ENCODE assay signal across 8 cellular contexts in the genomic region with DNA sequence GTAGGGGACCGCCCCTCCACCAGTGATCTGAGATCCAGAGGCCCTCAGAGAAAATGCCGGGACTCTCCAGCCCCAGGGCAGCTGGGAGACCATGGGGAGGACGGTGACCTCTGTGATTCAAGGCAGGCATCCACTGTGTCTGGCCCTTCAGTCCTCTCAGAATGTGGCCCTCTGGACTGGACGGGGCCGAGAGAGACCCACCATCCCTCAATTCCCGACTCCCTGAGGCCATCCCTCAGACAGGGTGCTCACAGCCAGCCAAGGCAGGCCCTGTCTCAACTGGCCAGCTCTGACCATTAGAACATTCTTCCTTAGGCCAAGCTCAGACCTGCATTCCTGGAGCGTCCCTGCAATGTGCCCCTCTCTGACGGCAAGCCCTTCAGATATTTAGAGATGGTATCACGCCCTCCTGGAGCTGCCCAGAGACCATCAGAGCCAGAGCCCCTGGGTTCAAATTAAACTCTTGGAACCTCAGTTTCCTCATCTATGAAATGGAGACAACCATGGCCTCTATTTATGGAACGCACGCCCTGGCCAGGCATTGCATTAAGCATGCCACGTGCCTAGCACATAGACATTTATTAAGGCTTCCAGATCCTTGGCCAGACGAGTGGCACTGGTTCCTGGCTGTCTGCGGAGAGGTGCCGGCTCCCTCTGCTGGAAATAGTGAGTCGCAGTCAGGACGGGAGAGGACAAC. TPM values are rescaled to one million over a fixed set of nuclear protein-coding genes. Genes with fewer than 3 reads are reported as not detected.
DNase-seq lines count a peak whose midpoint lies in the region; ATAC-seq and TF ChIP-seq lines count a peak whose summit lies in the region.

No MANE protein-coding gene starts in this region.

- no peaks in the 10 kb centered on the region for H3K36me3 ChIP-seq in psoas muscle (ENCODE audit: insufficient read depth in 1 of 2, low read depth in 1 of 2)

- intact Hi-C loops in Right ventricle myocardium inferior (cut with DNase I) (loop anchor here (1.0 to 5.0 kb wide), 5 partner anchors 56 to 227 kb away; a partner anchor contains a TSS), psoas muscle (cut with DNase I) (loop anchor here (1.0 to 5.0 kb wide), 3 partner anchors 51 to 133 kb away; no protein-coding TSS in a partner anchor)

- DNase-seq in DMS79 (lab: John Stamatoyannopoulos, UW) = peak; percentile 67
- peak; percentile 64 for DNase-seq in NCI-H1048 (lab: John Stamatoyannopoulos, UW)
- DNase-seq in activated naive CD4-positive, alpha-beta T cell treated with anti-CD3 and anti-CD28 coated beads, Interleukin-2, amount 50 U/mL, for 16 hours = peak; percentile 68
- peak; percentile 88 for DNase-seq in Right ventricle myocardium inferior (ENCODE audit: missing footprints)
- peak; percentile 80 to 90 for DNase-seq in psoas muscle

- no peaks in the 10 kb centered on the region for H3K4me1 ChIP-seq in psoas muscle

- ATAC-seq in GM21825 (IDR thresholded peaks at IDR 0.05; ENCODE audit: unreplicated experiment) = peak; percentile 66
- ATAC-seq in SK-N-SH treated with all-trans-retinoic acid at 6 μM for 48 hours = peak; percentile 93
- ATAC-seq in Right ventricle myocardium inferior = peak; percentile 89
- peak; percentile 88 to 92 (median 90) for ATAC-seq in psoas muscle
- no peak for ATAC-seq in GM21367 (IDR thresholded peaks at IDR 0.05; ENCODE audit: unreplicated experiment)

- H3K27ac ChIP-seq in psoas muscle = no peak overlapping the region

- 38 to 46% (median 43%) methylated on average over 17 of the region's 17 CpGs for WGBS in psoas muscle, 3 donors

- TF ChIP-seq CTCF in psoas muscle (IDR thresholded peaks at IDR 0.05) = peak; percentile 87

- H3K27me3 ChIP-seq in psoas muscle (ENCODE audit: insufficient read depth in 3 of 3, low read length in 2 of 3) = no peaks in the 10 kb centered on the region

- no peaks in the 10 kb centered on the region for H3K9me3 ChIP-seq in psoas muscle

- H3K4me3 ChIP-seq in psoas muscle = no peak overlapping the region

TF ChIP-seq in SK-N-SH treated with all-trans-retinoic acid at 6 μM for 48 hours, 23 proteins besides CTCF, POLR2A, EP300 and RAD21:
- TF ChIP-seq TCF4 (CRISPR knock-in tag; IDR thresholded peaks at IDR 0.05; ENCODE audit: borderline replicate concordance) = peak; percentile 54; the same call in 1 of the 2 replicates
- TF ChIP-seq, protein P1, sequence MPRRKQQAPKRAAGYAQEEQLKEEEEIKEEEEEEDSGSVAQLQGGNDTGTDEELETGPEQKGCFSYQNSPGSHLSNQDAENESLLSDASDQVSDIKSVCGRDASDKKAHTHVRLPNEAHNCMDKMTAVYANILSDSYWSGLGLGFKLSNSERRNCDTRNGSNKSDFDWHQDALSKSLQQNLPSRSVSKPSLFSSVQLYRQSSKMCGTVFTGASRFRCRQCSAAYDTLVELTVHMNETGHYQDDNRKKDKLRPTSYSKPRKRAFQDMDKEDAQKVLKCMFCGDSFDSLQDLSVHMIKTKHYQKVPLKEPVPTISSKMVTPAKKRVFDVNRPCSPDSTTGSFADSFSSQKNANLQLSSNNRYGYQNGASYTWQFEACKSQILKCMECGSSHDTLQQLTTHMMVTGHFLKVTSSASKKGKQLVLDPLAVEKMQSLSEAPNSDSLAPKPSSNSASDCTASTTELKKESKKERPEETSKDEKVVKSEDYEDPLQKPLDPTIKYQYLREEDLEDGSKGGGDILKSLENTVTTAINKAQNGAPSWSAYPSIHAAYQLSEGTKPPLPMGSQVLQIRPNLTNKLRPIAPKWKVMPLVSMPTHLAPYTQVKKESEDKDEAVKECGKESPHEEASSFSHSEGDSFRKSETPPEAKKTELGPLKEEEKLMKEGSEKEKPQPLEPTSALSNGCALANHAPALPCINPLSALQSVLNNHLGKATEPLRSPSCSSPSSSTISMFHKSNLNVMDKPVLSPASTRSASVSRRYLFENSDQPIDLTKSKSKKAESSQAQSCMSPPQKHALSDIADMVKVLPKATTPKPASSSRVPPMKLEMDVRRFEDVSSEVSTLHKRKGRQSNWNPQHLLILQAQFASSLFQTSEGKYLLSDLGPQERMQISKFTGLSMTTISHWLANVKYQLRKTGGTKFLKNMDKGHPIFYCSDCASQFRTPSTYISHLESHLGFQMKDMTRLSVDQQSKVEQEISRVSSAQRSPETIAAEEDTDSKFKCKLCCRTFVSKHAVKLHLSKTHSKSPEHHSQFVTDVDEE (CRISPR knock-in tag; IDR thresholded peaks at IDR 0.05) = peak; percentile 55; the same call in 1 of the 2 replicates
- TF ChIP-seq RARB (CRISPR knock-in tag; IDR thresholded peaks at IDR 0.05) = no peak

RNA-seq across cellular contexts. Expression of a gene that starts 9.6 kb away (rescaled TPM):
- total RNA-seq in Right ventricle myocardium inferior (not detected), psoas muscle (under 1 TPM in 1 of 4 donors, not detected in 3; 0.64 TPM)
- under 1 TPM in 2 of 3 donors, not detected in 1; 0.03 to 0.57 TPM for polyA plus RNA-seq in psoas muscle

RNA-seq across cellular contexts. Expression of a gene that starts 32.5 kb away (rescaled TPM):
- total RNA-seq in Right ventricle myocardium inferior = 121 TPM
- 10 to 100 TPM; 10.1 to 49.4 (median 25.4) TPM for total RNA-seq in psoas muscle
- polyA plus RNA-seq in psoas muscle = 10 to 100 TPM; 39.8 to 79.8 (median 42.3) TPM
